Comparison of ENCODE assay signal across 28 cellular contexts in the genomic region with DNA sequence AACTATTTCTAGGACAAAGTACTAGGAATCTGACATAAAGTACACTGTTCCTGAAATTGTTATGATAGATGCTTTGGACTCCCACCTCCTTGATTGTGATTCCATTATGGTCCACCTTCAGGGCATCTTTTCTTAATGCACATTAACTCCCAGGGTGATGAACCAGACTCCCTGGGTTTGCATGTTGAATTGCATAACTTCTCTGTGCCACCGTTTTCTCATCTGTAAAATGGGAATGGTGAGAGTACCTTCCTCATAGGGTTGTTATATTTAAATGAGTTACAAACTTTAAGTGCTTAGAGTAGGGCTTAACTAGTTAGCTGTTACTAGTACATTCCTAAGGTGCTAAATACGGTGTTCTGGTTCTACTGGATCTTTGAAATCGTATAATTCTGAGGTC.
"Had no signal": no experiment of that assay in that cellular context is flagged by ENCODE, and none has a peak within 500 bp of the region (broad histone marks: within the 10 kb centered on the region; RNA-seq: fewer than 3 reads in every experiment).

No MANE protein-coding gene starts in this region.

- ATAC-seq: natural killer cell; psoas muscle; right cardiac atrium; sciatic nerve; stimulated activated memory B cell treated with anti-CD40 and anti-IgM and Interleukin-4, amounts not matched to agents 10 μg/mL and 1 μg/mL and 100 μg/mL, for 72 hours; stimulated activated naive CD8-positive, alpha-beta T cell treated with anti-CD3 and anti-CD28 coated beads, Interleukin-15, amount 100 ng/mL, for 72 hours; stimulated activated naive CD8-positive, alpha-beta T cell treated with anti-CD3 and anti-CD28 coated beads, Interleukin-15, Interleukin-2, amounts not matched to agents 100 U/mL and 50 U/mL, for 24 hours; upper lobe of right lung had no signal

- H3K4me3 ChIP-seq: neural progenitor cell, ovary, psoas muscle, skin epidermis, smooth muscle cell, spleen, suprapubic skin, testis, tibial artery, transverse colon, upper lobe of right lung, vagina had no signal

- H3K9me3 ChIP-seq: ovary, psoas muscle, spleen, suprapubic skin, testis, tibial artery, transverse colon, upper lobe of right lung, vagina had no signal

- H3K9ac ChIP-seq: neural progenitor cell, parathyroid adenoma had no signal

- H3K4me1 ChIP-seq: neural progenitor cell had no signal

- H3K36me3 ChIP-seq: neural progenitor cell, ovary, spleen, suprapubic skin, tibial artery, transverse colon, upper lobe of right lung, vagina had no signal

- H3K4me2 ChIP-seq: neural progenitor cell, smooth muscle cell had no signal

- H3K79me2 ChIP-seq: parathyroid adenoma had no signal

- H3K27ac ChIP-seq: neural progenitor cell, ovary, parathyroid adenoma, spleen, suprapubic skin, tibial artery, upper lobe of right lung, vagina had no signal

- H3K27me3 ChIP-seq: neural progenitor cell, ovary, spleen, suprapubic skin, testis, tibial artery, transverse colon, upper lobe of right lung, vagina had no signal

- H2AFZ ChIP-seq: neural progenitor cell, parathyroid adenoma had no signal

- DNase-seq: natural killer cell; occipital lobe; ovary; posterior cingulate gyrus; psoas muscle; right cardiac atrium; spleen; stimulated activated CD4-positive, alpha-beta T cell treated with anti-CD3 and anti-CD28 coated beads, Interleukin-12 subunit alpha, Interleukin-12 subunit beta, amount 100 ng/mL, for 4 hours; stimulated activated CD4-positive, alpha-beta T cell treated with anti-CD3 and anti-CD28 coated beads, Interleukin-1b, Interleukin-23, amount 100 ng/mL, for 48 hours; stimulated activated CD4-positive, alpha-beta T cell treated with anti-CD3 and anti-CD28 coated beads, Interleukin-4, amount 100 ng/mL, for 1 hour; stimulated activated CD4-positive, alpha-beta T cell treated with anti-CD3 and anti-CD28 coated beads, Interleukin-4, amount 100 ng/mL, for 4 hours; stimulated activated CD8-positive, alpha-beta memory T cell treated with anti-CD3 and anti-CD28 coated beads, Interleukin-4, amount 100 ng/mL, for 48 hours; stimulated activated naive CD4-positive, alpha-beta T cell; stimulated activated naive CD8-positive, alpha-beta T cell treated with anti-CD3 and anti-CD28 coated beads, Interleukin-15, amount 100 ng/mL, for 72 hours; stimulated activated naive CD8-positive, alpha-beta T cell treated with anti-CD3 and anti-CD28 coated beads, Interleukin-15, Interleukin-2, amounts not matched to agents 100 U/mL and 50 U/mL, for 24 hours; substantia nigra; testis; tibial artery; transverse colon; upper lobe of right lung had no signal
